Comparison of ENCODE assay signal across 12 cellular contexts in the genomic region with DNA sequence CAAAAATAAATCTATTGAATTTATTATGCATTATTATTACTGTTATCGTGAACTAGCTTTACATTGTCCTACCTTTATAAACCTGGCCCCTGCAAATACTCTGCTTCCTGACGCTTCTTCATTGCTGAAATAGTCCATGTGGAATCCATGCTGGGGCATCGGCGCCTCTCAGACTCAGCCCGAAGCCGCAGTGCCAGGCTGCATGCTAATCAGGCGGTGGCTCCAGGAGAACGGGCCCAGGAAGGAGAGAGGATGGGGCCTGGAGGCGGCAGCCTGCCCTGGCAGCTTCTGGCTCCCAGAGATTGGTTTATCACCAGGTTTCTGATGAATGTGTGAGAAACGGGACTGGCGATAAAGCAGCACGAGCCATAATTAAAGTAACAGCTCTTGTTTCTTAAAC.
"Had no signal": no experiment of that assay in that cellular context is flagged by ENCODE, and none has a peak within 500 bp of the region (broad histone marks: within the 10 kb centered on the region; RNA-seq: fewer than 3 reads in every experiment).

No MANE protein-coding gene starts in this region.

- H3K27me3 ChIP-seq: body of pancreas had no signal

- H3K4me1 Mint-ChIP-seq: activated CD4-positive, alpha-beta T cell treated with anti-CD3 and anti-CD28 coated beads, Interleukin-2, amount 10 ng/mL, durations not matched to agents 7 days and 5 days had no signal

- DNase-seq: activated CD4-positive, alpha-beta T cell treated with anti-CD3 and anti-CD28 coated beads, Interleukin-2, amount 10 ng/mL, durations not matched to agents 7 days and 5 days; activated CD8-positive, alpha-beta memory T cell treated with anti-CD3 and anti-CD28 coated beads for 24 hours; activated naive CD4-positive, alpha-beta T cell treated with Interleukin-2 at 50 U/mL for 16 hours; body of pancreas; heart left ventricle; tibial artery had no signal

- ATAC-seq: body of pancreas, heart left ventricle, SK-N-SH treated with all-trans-retinoic acid at 6 μM for 48 hours, WTC11 had no signal

- H3K9me3 ChIP-seq: body of pancreas, esophagus muscularis mucosa, heart left ventricle, tibial artery had no signal

- H3K36me3 ChIP-seq: esophagus muscularis mucosa, heart left ventricle, tibial artery had no signal

- H3K27ac Mint-ChIP-seq: activated CD4-positive, alpha-beta T cell treated with anti-CD3 and anti-CD28 coated beads, Interleukin-2, amount 10 ng/mL, durations not matched to agents 7 days and 5 days; progenitor cell of endocrine pancreas; T-helper 1 cell treated with Interleukin-12 subunit alpha and Interleukin-12 subunit beta and Interleukin-4 antibody, amounts not matched to agents 30 μg/mL and 1 μg/mL, for 36 hours; WTC11 had no signal

- H3K4me1 ChIP-seq: body of pancreas, esophagus muscularis mucosa, heart left ventricle, tibial artery had no signal

- H3K27ac ChIP-seq: body of pancreas, esophagus muscularis mucosa, heart left ventricle, tibial artery had no signal

- H3K9me3 Mint-ChIP-seq: activated CD4-positive, alpha-beta T cell treated with anti-CD3 and anti-CD28 coated beads, Interleukin-2, amount 10 ng/mL, durations not matched to agents 7 days and 5 days; T-helper 1 cell treated with Interleukin-12 subunit alpha and Interleukin-12 subunit beta and Interleukin-4 antibody, amounts not matched to agents 30 μg/mL and 1 μg/mL, for 36 hours; WTC11 had no signal

- H3K4me3 ChIP-seq: body of pancreas, esophagus muscularis mucosa, heart left ventricle, smooth muscle cell, tibial artery had no signal

- H3K4me3 Mint-ChIP-seq: activated CD4-positive, alpha-beta T cell treated with anti-CD3 and anti-CD28 coated beads, Interleukin-2, amount 10 ng/mL, durations not matched to agents 7 days and 5 days; T-helper 1 cell treated with Interleukin-12 subunit alpha and Interleukin-12 subunit beta and Interleukin-4 antibody, amounts not matched to agents 30 μg/mL and 1 μg/mL, for 36 hours; WTC11 had no signal

- H3K36me3 Mint-ChIP-seq: WTC11 had no signal
